In the genomic region with DNA sequence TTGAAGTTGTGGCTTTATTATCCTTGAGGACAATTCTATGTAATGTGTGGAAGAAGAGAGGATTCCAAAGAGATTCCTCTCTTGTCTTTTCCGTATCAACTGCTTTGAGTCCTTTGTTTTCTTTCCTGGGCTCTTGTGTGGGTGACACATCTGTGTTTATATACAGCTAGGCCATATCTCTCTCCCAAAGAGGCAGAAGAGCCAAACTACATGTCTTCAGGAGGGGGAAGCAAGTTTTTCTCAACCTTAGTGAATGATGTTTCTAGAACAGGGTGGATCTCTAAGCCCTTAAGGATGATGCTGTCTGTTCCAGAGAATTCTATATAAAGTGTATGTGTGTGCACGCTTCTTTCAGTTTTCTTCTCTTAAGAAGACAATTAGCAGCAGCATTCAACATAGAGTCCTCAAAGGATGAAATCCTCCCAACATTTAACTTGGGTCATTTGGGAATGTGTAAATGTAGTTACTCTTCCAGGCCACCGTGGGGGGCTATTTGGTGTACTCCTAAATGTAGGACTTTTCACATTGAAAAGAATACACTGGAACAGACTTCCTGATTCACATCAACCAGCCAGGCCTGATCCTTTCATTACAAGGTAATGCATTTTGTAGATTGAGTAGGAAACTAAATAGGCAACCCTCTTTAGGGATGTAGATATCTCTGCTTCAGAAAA, we compare ENCODE assay signal across 10 cellular contexts.
DNase-seq lines count a peak whose midpoint lies in the region; ATAC-seq, FAIRE-seq and TF ChIP-seq lines count a peak whose summit lies in the region.
"Had no signal": no experiment of that assay in that cellular context is flagged by ENCODE, and none has a peak within 500 bp of the region (broad histone marks: within the 10 kb centered on the region; RNA-seq: fewer than 3 reads in every experiment).

No MANE protein-coding gene starts in this region.

- TF ChIP-seq CTCF in C4-2B (conservative IDR thresholded peaks at IDR 0.05): peak; percentile 29

- peak; percentile 94 for FAIRE-seq in G401.6 (lab: Jason Lieb, UNC)

- no peak overlapping the region for H3K27ac ChIP-seq in C4-2B

- peak; percentile 41 for DNase-seq in OCI-M1 (lab: John Stamatoyannopoulos, UW)
- DNase-seq in iPS-NIHi7 (ENCODE audit: extremely low spot score): peak; percentile 41
- no peak for DNase-seq in NCI-H446 treated with DMSO at 0.1 percent for 48 hours (lab: John Stamatoyannopoulos, UW)
- DNase-seq in occipital lobe (lab: John Stamatoyannopoulos, UW): no peak
- DNase-seq: activated naive CD8-positive, alpha-beta T cell treated with anti-CD3 and anti-CD28 coated beads for 36 hours; effector memory CD4-positive, alpha-beta T cell had no signal

- ATAC-seq in GM18909 (IDR thresholded peaks at IDR 0.05; ENCODE audit: poor library complexity, unreplicated experiment) (no peak), GM21447 (IDR thresholded peaks at IDR 0.05; ENCODE audit: unreplicated experiment) (no peak)

Comparison
In these comparisons a context has a peak if more than half of its experiments do, and no peak if none do; other contexts are left out.
1. DNase-seq: peak in OCI-M1 (single experiment) and iPS-NIHi7 (single experiment); none in NCI-H446 treated with DMSO at 0.1 percent for 48 hours (single experiment) and occipital lobe (single experiment).